8 cellular contexts compared by ENCODE assay signal in genomic region chr6:79536615-79536968, GRCh38. TPM values are rescaled to one million over a fixed set of nuclear protein-coding genes. Genes with fewer than 3 reads are reported as not detected.
DNase-seq lines count a peak whose midpoint lies in the region; ATAC-seq, FAIRE-seq and TF ChIP-seq lines count a peak whose summit lies in the region.

No MANE protein-coding gene starts in this region.

- H3K27me3 ChIP-seq in A673 (replicated peaks; ENCODE audit: insufficient read depth, low read depth, low read length, poor library complexity): no peaks in the 10 kb centered on the region
- no peaks in the 10 kb centered on the region for H3K27me3 ChIP-seq in lower lobe of right lung (ENCODE audit: low read depth)
- H3K27me3 ChIP-seq in Karpas-422 (ENCODE audit: low read length): no peaks in the 10 kb centered on the region

- H3K9me3 ChIP-seq in A673 (ENCODE audit: low read depth, low read length, poor library complexity, severe bottlenecking) (no peaks in the 10 kb centered on the region), lower lobe of right lung (no peaks in the 10 kb centered on the region), Karpas-422 (ENCODE audit: low read length) (no peaks in the 10 kb centered on the region)

- H3K27ac ChIP-seq in A673 (ENCODE audit: low read depth, low read length, poor library complexity, severe bottlenecking) (peak overlapping the region; percentile 35), caudate nucleus (ENCODE audit: low read depth, low read length) (peak overlapping the region; percentile 81), lower lobe of right lung (peak overlapping the region; percentile 88), Karpas-422 (ENCODE audit: low read length) (no peak overlapping the region)

- intact Hi-C loops in A673 (cut with micrococcal nuclease; ENCODE audit: unreplicated experiment) (loop anchor here (5.0 kb wide), 1 partner anchor 304 kb away; the partner anchor contains the start of gene HMGN3), lower lobe of right lung (cut with DNase I) (no loop called here)

- H3K4me1 ChIP-seq in A673 (ENCODE audit: insufficient read depth, low read length, poor library complexity, severe bottlenecking): peaks cover 16% of the 10 kb centered on the region
- H3K4me1 ChIP-seq in lower lobe of right lung: peaks cover 9% of the 10 kb centered on the region
- no peaks in the 10 kb centered on the region for H3K4me1 ChIP-seq in Karpas-422 (ENCODE audit: low read length)

- H3K79me2 ChIP-seq in Karpas-422 (ENCODE audit: low read length): no peaks in the 10 kb centered on the region

- no peaks in the 10 kb centered on the region for H3K9me2 ChIP-seq in Karpas-422 (replicated peaks; ENCODE audit: insufficient read depth, low read length)

- no peaks in the 10 kb centered on the region for H4K20me1 ChIP-seq in Karpas-422 (ENCODE audit: insufficient read depth, low read depth, low read length)

- TF ChIP-seq CTCF in A673 (conservative IDR thresholded peaks at IDR 0.05; ENCODE audit: low read depth, low read length) (no peak), lower lobe of right lung (IDR thresholded peaks at IDR 0.05) (no peak)

- no peak for TF ChIP-seq POLR2A in GM12891 (IDR thresholded peaks at IDR 0.05; ENCODE audit: low read depth, low read length)

- H3K4me2 ChIP-seq in Karpas-422 (ENCODE audit: low read depth, low read length, poor library complexity, severe bottlenecking): no peak overlapping the region

- ATAC-seq in lower lobe of right lung (peak; percentile 53 to 57), HG03571 (IDR thresholded peaks at IDR 0.05; ENCODE audit: unreplicated experiment) (no peak)

- POLR2A ChIA-PET in A673 (lab: Charles Lee; ENCODE audit: low non-redundant PET): no interaction called here

- no peak overlapping the region for H2AFZ ChIP-seq in Karpas-422 (ENCODE audit: low read length)

- no TSS peak for BruUV-seq in A673 (replicated peaks; lab: Mats Ljungman, UMichigan)

- FAIRE-seq in GM12891 (lab: Jason Lieb, UNC): no peak

- no peaks in the 10 kb centered on the region for H3K36me3 ChIP-seq in A673 (ENCODE audit: insufficient read depth, low read length, poor library complexity, severe bottlenecking)
- no peaks in the 10 kb centered on the region for H3K36me3 ChIP-seq in lower lobe of right lung
- no peaks in the 10 kb centered on the region for H3K36me3 ChIP-seq in Karpas-422 (ENCODE audit: insufficient read depth, low read length)

- no peak overlapping the region for H3K9ac ChIP-seq in Karpas-422 (ENCODE audit: low read length)

- DNase-seq in A673 (ENCODE audit: low spot score) (peak; percentile 35), HT1080 (ENCODE audit: low read depth) (peak; percentile 8), caudate nucleus (lab: John Stamatoyannopoulos, UW) (peak in 5 of 61 donors; percentile 5 to 62 (median 41)), lower lobe of right lung (peak; percentile 49), GM12891 (ENCODE audit: insufficient read length, low spot score) (no peak), Karpas-422 (no peak), LoVo (ENCODE audit: low spot score) (no peak)

- CTCF ChIA-PET in A673 (lab: Charles Lee): interaction anchor here (1.1 kb wide), 1 partner anchor 331 kb away, joined by 6 read pairs; no protein-coding TSS in a partner anchor

- H3K4me3 ChIP-seq in A673 (ENCODE audit: low read depth, low read length, poor library complexity, severe bottlenecking): peak overlapping the region; percentile 77
- peak overlapping the region; percentile 75 for H3K4me3 ChIP-seq in lower lobe of right lung
- H3K4me3 ChIP-seq in Karpas-422 (ENCODE audit: low read length): no peak overlapping the region

TF ChIP-seq in GM12891, 5 proteins besides CTCF, POLR2A, EP300 and RAD21:
- TF ChIP-seq PAX5 (IDR thresholded peaks at IDR 0.05; ENCODE audit: insufficient read depth, low read length, severe bottlenecking): no peak
- no peak for TF ChIP-seq POU2F2 (IDR thresholded peaks at IDR 0.05; ENCODE audit: low read depth, low read length)
- TF ChIP-seq SPI1 (IDR thresholded peaks at IDR 0.05; ENCODE audit: low read depth, low read length): no peak
- TF ChIP-seq TAF1 (IDR thresholded peaks at IDR 0.05; ENCODE audit: low read depth, low read length): no peak
- TF ChIP-seq POLR2AphosphoS5 (IDR thresholded peaks at IDR 0.05; ENCODE audit: low read depth, low read length): no peak

RNA-seq across cellular contexts. Expression of gene LCA5, which starts 0.6 kb away (rescaled TPM):
- total RNA-seq in A673 (2021) (3.5 and 4.0 TPM in 2 replicates), lower lobe of right lung (7.1 TPM)
- total RNA-seq in HT1080 (2014; rRNA removed; shearing (Covaris generic)): 0.33 and 0.37 TPM in 2 replicates
- polyA plus RNA-seq in HT1080 (2015; cell fraction: cytosol; rRNA removed): 1.5 and 2.2 TPM in 2 replicates
- 2.2 and 2.8 TPM in 2 replicates for polyA plus RNA-seq in HT1080 (2015; cell fraction: nucleus; rRNA removed)
- 0.09 TPM for polyA plus RNA-seq in GM12891 (2012; ENCODE audit: low read depth, missing spikeins)
- total RNA-seq in Karpas-422 (2014; rRNA removed; shearing (Covaris generic); ENCODE audit: low replicate concordance): not detected in 2 replicates

Comparison
In these comparisons a context has a peak if more than half of its experiments do, and no peak if none do; other contexts are left out.
1. DNase-seq: peak in A673 (single experiment), HT1080 (single experiment) and lower lobe of right lung (single experiment); none in GM12891 (single experiment), Karpas-422 (single experiment) and LoVo (single experiment).